Comparison of ENCODE assay signal across 19 cellular contexts in genomic region chr15:100031665-100032357, GRCh38.
"Had no signal": no experiment of that assay in that cellular context is flagged by ENCODE, and none has a peak within 500 bp of the region (broad histone marks: within the 10 kb centered on the region; RNA-seq: fewer than 3 reads in every experiment).

No MANE protein-coding gene starts in this region.

- H3K4me1 ChIP-seq: right lobe of liver had no signal

- H3K4me3 Mint-ChIP-seq: naive thymus-derived CD8-positive, alpha-beta T cell; type B pancreatic cell had no signal

- H3K4me3 ChIP-seq: esophagus muscularis mucosa, gastroesophageal sphincter, lung, ovary, right lobe of liver, stomach had no signal

- DNase-seq: caudate nucleus; effector memory CD4-positive, alpha-beta T cell; glutamatergic neuron; islet precursor cell; left ventricle myocardium superior; mesenchymal stem cell; naive thymus-derived CD8-positive, alpha-beta T cell; ovary; right lobe of liver; stimulated activated CD4-positive, alpha-beta T cell treated with anti-CD3 and anti-CD28 coated beads, Interleukin-12 subunit alpha, Interleukin-12 subunit beta, amount 100 ng/mL, for 4 hours; stimulated activated naive CD4-positive, alpha-beta T cell; stomach had no signal

- H3K27me3 ChIP-seq: esophagus muscularis mucosa, gastroesophageal sphincter, neutrophil, ovary, right lobe of liver, stomach had no signal

- H3K36me3 ChIP-seq: esophagus muscularis mucosa, gastroesophageal sphincter, neutrophil, ovary, right lobe of liver, stomach had no signal

- H3K27ac ChIP-seq: epithelial cell of prostate, neutrophil, right lobe of liver, stomach had no signal

- ATAC-seq: gastroesophageal sphincter; left ventricle myocardium superior; naive thymus-derived CD8-positive, alpha-beta T cell had no signal

- H3K27ac Mint-ChIP-seq: naive thymus-derived CD8-positive, alpha-beta T cell; progenitor cell of endocrine pancreas; type B pancreatic cell had no signal

- H3K27me3 Mint-ChIP-seq: type B pancreatic cell had no signal

- H3K9me3 ChIP-seq: neutrophil had no signal
